6 cellular contexts compared by ENCODE assay signal in genomic region chr11:65557280-65558001, GRCh38. TPM values are rescaled to one million over a fixed set of nuclear protein-coding genes. Genes with fewer than 3 reads are reported as not detected.
DNase-seq lines count a peak whose midpoint lies in the region; ATAC-seq and TF ChIP-seq lines count a peak whose summit lies in the region.

No MANE protein-coding gene starts in this region.

- peak; percentile 52 for DNase-seq in Right ventricle myocardium inferior (ENCODE audit: missing footprints)
- DNase-seq in cardiac septum (ENCODE audit: low spot score) = no peak
- DNase-seq in uterus = peak in 1 of 2 donors; percentile 40
- DNase-seq in AG20443 (ENCODE audit: low spot score) = no peak
- DNase-seq in NAMALWA (ENCODE audit: low spot score) = no peak

- no peak for TF ChIP-seq CTCF in uterus (IDR thresholded peaks at IDR 0.05)

- intact Hi-C loops in Right ventricle myocardium inferior (cut with DNase I) = loop anchor here (1.0 kb wide), 2 partner anchors 17 to 140 kb away; no protein-coding TSS in a partner anchor
- intact Hi-C loops in cardiac septum (cut with DNase I) = loop anchor here (2.0 kb wide), 2 partner anchors 15 to 17 kb away; partner anchors contain the start of gene FAM89B
- intact Hi-C loops in uterus (cut with DNase I; ENCODE audit: low total_unique reads) = no loop called here

- H3K36me3 ChIP-seq in uterus = no peaks in the 10 kb centered on the region

- H3K9me3 ChIP-seq in uterus = no peaks in the 10 kb centered on the region

- no peaks in the 10 kb centered on the region for H3K27me3 ChIP-seq in uterus

- ATAC-seq in Right ventricle myocardium inferior = no peak

- H3K4me1 ChIP-seq in uterus = peaks cover 4 to 21% of the 10 kb centered on the region in 2 donors

- peak in 1 of 2 donors; percentile 13 for TF ChIP-seq POLR2A in uterus (IDR thresholded peaks at IDR 0.05)

- H3K4me3 ChIP-seq in iPS-11a (ENCODE audit: low read depth, low read length) (peak overlapping the region; percentile 13), uterus (peak overlapping the region; percentile 61 to 73)

- peak overlapping the region; percentile 99 to 100 for H3K27ac ChIP-seq in uterus

RNA-seq across cellular contexts. Expression of gene LTBP3, which starts 0.7 kb away (rescaled TPM):
- total RNA-seq in Right ventricle myocardium inferior (72.3 TPM), cardiac septum (148 TPM), uterus (100 to 1,000 TPM; 131 to 240 (median 217) TPM)

RNA-seq across cellular contexts. Expression of gene ZNRD2, which starts 12.8 kb away (rescaled TPM):
- total RNA-seq in Right ventricle myocardium inferior = 23.3 TPM
- total RNA-seq in cardiac septum = 28.3 TPM
- total RNA-seq in uterus = 10 to 100 TPM; 12.3 to 42.6 (median 31.6) TPM

RNA-seq across cellular contexts. Expression of gene FAM89B, which starts 14.9 kb away (rescaled TPM):
- total RNA-seq in Right ventricle myocardium inferior (45.1 TPM), cardiac septum (47.4 TPM), uterus (10 to 100 TPM; 13.9 to 83.0 (median 40.8) TPM)

RNA-seq across cellular contexts. Expression of gene EHBP1L1, which starts 18.4 kb away (rescaled TPM):
- total RNA-seq in Right ventricle myocardium inferior = 61.0 TPM
- 174 TPM for total RNA-seq in cardiac septum
- 100 to 1,000 TPM in 1 of 4 donors, 10 to 100 TPM in 3; 44.2 to 159 (median 69.5) TPM for total RNA-seq in uterus

RNA-seq across cellular contexts. Expression of gene SCYL1, which starts 32.6 kb away (rescaled TPM):
- total RNA-seq in Right ventricle myocardium inferior (55.6 TPM), cardiac septum (60.2 TPM), uterus (100 to 1,000 TPM in 1 of 4 donors, 10 to 100 TPM in 3; 28.8 to 101 (median 70.1) TPM)
